Comparison of ENCODE assay signal across 19 cellular contexts in the genomic region with DNA sequence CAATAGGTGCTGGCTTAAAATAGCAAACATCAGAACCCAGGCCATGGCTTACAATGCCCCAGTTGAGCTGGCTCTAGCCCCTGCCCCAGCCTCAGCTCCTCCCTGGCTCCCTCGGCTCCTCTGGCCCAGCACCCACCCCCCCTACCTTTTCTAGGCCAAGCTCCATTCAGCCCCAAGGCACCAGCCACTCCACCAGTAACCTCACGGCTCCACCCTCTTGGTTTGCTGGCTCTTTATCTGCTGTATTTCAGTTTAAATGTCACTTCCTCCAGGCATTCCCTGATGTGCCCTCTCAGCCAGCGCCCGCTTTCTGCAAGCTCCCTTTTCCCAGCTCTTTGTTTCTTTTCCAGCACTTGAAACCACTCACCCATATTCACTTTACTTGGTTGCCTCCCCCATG. TPM values are rescaled to one million over a fixed set of nuclear protein-coding genes. Genes with fewer than 3 reads are reported as not detected.
DNase-seq lines count a peak whose midpoint lies in the region; ATAC-seq, FAIRE-seq and TF ChIP-seq lines count a peak whose summit lies in the region.
"Had no signal": no experiment of that assay in that cellular context is flagged by ENCODE, and none has a peak within 500 bp of the region (broad histone marks: within the 10 kb centered on the region; RNA-seq: fewer than 3 reads in every experiment).

No MANE protein-coding gene starts in this region.

- DNase-seq in AG20443 (ENCODE audit: low spot score) (peak; percentile 32), PC-3 (no peak), esophagus squamous epithelium (lab: John Stamatoyannopoulos, UW) (no peak), neural progenitor cell (ENCODE audit: low spot score) (no peak), HAP-1 (ENCODE audit: low spot score in 2 of 2) (no peak), D721Med (ENCODE audit: insufficient read length, low spot score) (no peak)
- DNase-seq in central memory CD4-positive, alpha-beta T cell = no peak
- DNase-seq: ACHN; activated CD8-positive, alpha-beta T cell treated with anti-CD3 and anti-CD28 coated beads for 36 hours; NCI-H1092; NCI-H2171 treated with DMSO at 0.1 percent for 48 hours; uterus had no signal

- H3K4me3 ChIP-seq in PC-3 (ENCODE audit: low read length) = no peak overlapping the region
- no peak overlapping the region for H3K4me3 ChIP-seq in esophagus squamous epithelium
- H3K4me3 ChIP-seq in neural progenitor cell = no peak overlapping the region
- no peak overlapping the region for H3K4me3 ChIP-seq in HAP-1
- H3K4me3 ChIP-seq: K562, skin epidermis, uterus had no signal

- peak; percentile 31; the same call in 1 of the 2 replicates for ATAC-seq in PC-3
- no peak for ATAC-seq in HG02588 (IDR thresholded peaks at IDR 0.05; ENCODE audit: unreplicated experiment)
- ATAC-seq: activated CD8-positive, alpha-beta T cell treated with anti-CD3 and anti-CD28 coated beads for 36 hours had no signal

- H3K4me2 ChIP-seq in PC-3 (ENCODE audit: low read length) = no peak overlapping the region
- H3K4me2 ChIP-seq in neural progenitor cell = no peak overlapping the region

- in situ Hi-C loops in HAP-1 (cut with MboI; ENCODE audit: low sequenced_read_pairs) = no loop called here

- TF ChIP-seq CTCF in PC-3 (conservative IDR thresholded peaks at IDR 0.05; ENCODE audit: low read depth, low read length) (no peak), esophagus squamous epithelium (IDR thresholded peaks at IDR 0.05) (no peak), neural progenitor cell (IDR thresholded peaks at IDR 0.05) (no peak), D721Med (IDR thresholded peaks at IDR 0.05; ENCODE audit: insufficient read depth, missing control alignments) (no peak)

- H3K4me1 Mint-ChIP-seq in neural progenitor cell = peaks cover 43% of the 10 kb centered on the region

- H4K20me1 ChIP-seq in PC-3 (ENCODE audit: low read length) (no peaks in the 10 kb centered on the region), neural progenitor cell (ENCODE audit: low read depth) (no peaks in the 10 kb centered on the region)

- 25 to 41% methylated on average over 3 to 4 of the region's 4 CpGs for WGBS in esophagus squamous epithelium, 2 donors

- H3K79me2 ChIP-seq in PC-3 (ENCODE audit: low read length) = no peaks in the 10 kb centered on the region
- H3K79me2 ChIP-seq in neural progenitor cell (ENCODE audit: low read depth) = no peaks in the 10 kb centered on the region

- CTCF ChIA-PET in PC-3 (lab: Charles Lee) = interaction anchor here (0.6 kb wide), 1 partner anchor 14 kb away, joined by 3 read pairs; no protein-coding TSS in a partner anchor

- H3K4me3 Mint-ChIP-seq in neural progenitor cell = no peak overlapping the region
- H3K4me3 Mint-ChIP-seq: activated CD8-positive, alpha-beta T cell treated with anti-CD3 and anti-CD28 coated beads for 36 hours had no signal

- H3K9ac ChIP-seq in PC-3 (ENCODE audit: low read length) = no peak overlapping the region
- H3K9ac ChIP-seq in neural progenitor cell = no peak overlapping the region

- H3F3A ChIP-seq in PC-3 (ENCODE audit: low read length, unreplicated experiment) (no peaks in the 10 kb centered on the region), neural progenitor cell (ENCODE audit: low read depth) (no peaks in the 10 kb centered on the region)

- H3K9me3 ChIP-seq in PC-3 (ENCODE audit: low read length) (no peaks in the 10 kb centered on the region), esophagus squamous epithelium (no peaks in the 10 kb centered on the region), neural progenitor cell (ENCODE audit: low read depth) (no peaks in the 10 kb centered on the region), HAP-1 (no peaks in the 10 kb centered on the region)
- H3K9me3 ChIP-seq: uterus had no signal

- H3K27me3 ChIP-seq in PC-3 (ENCODE audit: low read length) (no peaks in the 10 kb centered on the region), esophagus squamous epithelium (no peaks in the 10 kb centered on the region), neural progenitor cell (no peaks in the 10 kb centered on the region), HAP-1 (ENCODE audit: low read depth) (no peaks in the 10 kb centered on the region)
- H3K27me3 ChIP-seq: uterus had no signal

- TF ChIP-seq POLR2A in esophagus squamous epithelium (IDR thresholded peaks at IDR 0.05) = no peak

- H3K4me1 ChIP-seq in PC-3 (ENCODE audit: insufficient read depth, low read length) = no peaks in the 10 kb centered on the region
- peaks cover 0 to 54% (median 34%) of the 10 kb centered on the region in 3 donors for H3K4me1 ChIP-seq in esophagus squamous epithelium
- peaks cover 19% of the 10 kb centered on the region for H3K4me1 ChIP-seq in neural progenitor cell
- H3K4me1 ChIP-seq in HAP-1 = no peaks in the 10 kb centered on the region

- FAIRE-seq in D721Med (lab: Jason Lieb, UNC) = no peak
- FAIRE-seq: endothelial cell of umbilical vein, GM12892, K562, TTC549 had no signal

- no peaks in the 10 kb centered on the region for H3K9me2 ChIP-seq in PC-3 (replicated peaks; ENCODE audit: low read length)

- H3K27me3 Mint-ChIP-seq in neural progenitor cell (ENCODE audit: insufficient read depth, low read depth) = peaks cover 3% of the 10 kb centered on the region

- H3K36me3 ChIP-seq in PC-3 (ENCODE audit: low read depth, low read length) (no peaks in the 10 kb centered on the region), esophagus squamous epithelium (no peaks in the 10 kb centered on the region), neural progenitor cell (no peaks in the 10 kb centered on the region), HAP-1 (replicated peaks) (no peaks in the 10 kb centered on the region)
- H3K36me3 ChIP-seq: uterus had no signal

- H2AFZ ChIP-seq in PC-3 (ENCODE audit: low read length) = no peak overlapping the region
- peak overlapping the region; percentile 78 for H2AFZ ChIP-seq in neural progenitor cell (replicated peaks)

- H3K36me3 Mint-ChIP-seq in neural progenitor cell = no peaks in the 10 kb centered on the region

- no peak overlapping the region for H3K27ac Mint-ChIP-seq in neural progenitor cell
- H3K27ac Mint-ChIP-seq: activated CD8-positive, alpha-beta T cell treated with anti-CD3 and anti-CD28 coated beads for 36 hours had no signal

- intact Hi-C loops in PC-3 (cut with micrococcal nuclease) = no loop called here
- intact Hi-C loops in esophagus squamous epithelium (cut with DNase I) = no loop called here

- no peaks in the 10 kb centered on the region for H3K9me3 Mint-ChIP-seq in neural progenitor cell
- H3K9me3 Mint-ChIP-seq: activated CD8-positive, alpha-beta T cell treated with anti-CD3 and anti-CD28 coated beads for 36 hours had no signal

- POLR2A ChIA-PET in PC-3 (lab: Charles Lee; ENCODE audit: unreplicated experiment) = no interaction called here

- H3K27ac ChIP-seq in PC-3 (ENCODE audit: low read length) (no peak overlapping the region), esophagus squamous epithelium (peak overlapping the region; percentile 7 to 70 (median 58)), neural progenitor cell (no peak overlapping the region)
- H3K27ac ChIP-seq: uterus had no signal

- BruUV-seq in PC-3 (replicated peaks; lab: Mats Ljungman, UMichigan) = no TSS peak

RNA-seq across cellular contexts. Expression of a gene that starts 10.6 kb away (rescaled TPM):
- total RNA-seq in PC-3 (2014; rRNA removed) (0.04 and 0.17 TPM in 2 replicates), esophagus squamous epithelium (under 1 TPM; 0.23 to 0.95 (median 0.62) TPM), neural progenitor cell (ENCODE audit: low replicate concordance) (0.06 and 0.25 TPM in 2 replicates)
- total RNA-seq: activated CD8-positive, alpha-beta T cell treated with anti-CD3 and anti-CD28 coated beads for 36 hours; G401; K562 had no signal

RNA-seq across cellular contexts. Expression of a gene that starts 40.0 kb away (rescaled TPM):
- 1.5 and 2.6 TPM in 2 replicates for total RNA-seq in PC-3 (2014; rRNA removed)
- 1 to 10 TPM in 3 of 4 donors, under 1 TPM in 1; 0.87 to 3.2 (median 1.8) TPM for total RNA-seq in esophagus squamous epithelium
- total RNA-seq in neural progenitor cell (ENCODE audit: low replicate concordance) = 15.8 and 25.3 TPM in 2 replicates

RNA-seq across cellular contexts. Expression of a gene that starts 47.5 kb away (rescaled TPM):
- total RNA-seq in PC-3 (2014; rRNA removed) (7.7 and 9.3 TPM in 2 replicates), esophagus squamous epithelium (1 to 10 TPM in 2 of 4 donors, under 1 TPM in 2; 0.04 to 3.0 (median 0.74) TPM), neural progenitor cell (ENCODE audit: low replicate concordance) (8.4 and 9.4 TPM in 2 replicates)
- total RNA-seq: activated CD8-positive, alpha-beta T cell treated with anti-CD3 and anti-CD28 coated beads for 36 hours had no signal

RNA-seq across cellular contexts. Expression of a gene that starts 59.1 kb away (rescaled TPM):
- total RNA-seq in PC-3 (2014; rRNA removed) = 20.6 and 33.3 TPM in 2 replicates
- total RNA-seq in esophagus squamous epithelium = 10 to 100 TPM; 31.9 to 70.2 (median 45.1) TPM
- 41.2 and 48.5 TPM in 2 replicates for total RNA-seq in neural progenitor cell (ENCODE audit: low replicate concordance)

Comparison
In these comparisons a context has a peak if more than half of its experiments do, and no peak if none do; other contexts are left out.
1. H3K27ac ChIP-seq: peak in esophagus squamous epithelium (4 of 4); none in PC-3 (single experiment) and neural progenitor cell (single experiment).